Comparison of ENCODE assay signal across 1 cellular context in the genomic region with DNA sequence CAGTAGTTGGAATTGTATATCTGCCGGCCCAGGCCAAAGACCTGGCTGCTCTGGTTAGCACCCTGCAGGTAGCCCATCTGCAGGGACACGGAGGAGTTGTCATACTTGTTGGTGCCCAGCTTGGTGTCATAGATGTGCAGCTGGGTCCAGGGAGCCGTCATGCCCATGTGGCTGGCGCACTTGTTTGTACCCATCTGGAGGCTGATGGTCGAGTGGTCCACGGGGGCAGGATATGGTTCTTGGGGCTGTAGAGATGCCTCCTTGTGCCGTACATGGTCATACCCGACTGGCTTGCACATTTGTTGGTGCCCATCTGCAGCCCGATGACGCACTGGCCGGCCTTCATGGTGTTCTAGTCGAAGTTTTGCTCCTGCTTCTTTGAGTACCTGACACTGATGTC.
TF ChIP-seq lines count a peak whose summit lies in the region.

No MANE protein-coding gene starts in this region.

TF ChIP-seq in H1, 55 proteins besides CTCF, POLR2A, EP300 and RAD21:
- peak; percentile 37; the same call in 1 of the 2 replicates for TF ChIP-seq POLR2AphosphoS5 (IDR thresholded peaks at IDR 0.05; ENCODE audit: low read depth, low read length)
- TF ChIP-seq, protein P1, sequence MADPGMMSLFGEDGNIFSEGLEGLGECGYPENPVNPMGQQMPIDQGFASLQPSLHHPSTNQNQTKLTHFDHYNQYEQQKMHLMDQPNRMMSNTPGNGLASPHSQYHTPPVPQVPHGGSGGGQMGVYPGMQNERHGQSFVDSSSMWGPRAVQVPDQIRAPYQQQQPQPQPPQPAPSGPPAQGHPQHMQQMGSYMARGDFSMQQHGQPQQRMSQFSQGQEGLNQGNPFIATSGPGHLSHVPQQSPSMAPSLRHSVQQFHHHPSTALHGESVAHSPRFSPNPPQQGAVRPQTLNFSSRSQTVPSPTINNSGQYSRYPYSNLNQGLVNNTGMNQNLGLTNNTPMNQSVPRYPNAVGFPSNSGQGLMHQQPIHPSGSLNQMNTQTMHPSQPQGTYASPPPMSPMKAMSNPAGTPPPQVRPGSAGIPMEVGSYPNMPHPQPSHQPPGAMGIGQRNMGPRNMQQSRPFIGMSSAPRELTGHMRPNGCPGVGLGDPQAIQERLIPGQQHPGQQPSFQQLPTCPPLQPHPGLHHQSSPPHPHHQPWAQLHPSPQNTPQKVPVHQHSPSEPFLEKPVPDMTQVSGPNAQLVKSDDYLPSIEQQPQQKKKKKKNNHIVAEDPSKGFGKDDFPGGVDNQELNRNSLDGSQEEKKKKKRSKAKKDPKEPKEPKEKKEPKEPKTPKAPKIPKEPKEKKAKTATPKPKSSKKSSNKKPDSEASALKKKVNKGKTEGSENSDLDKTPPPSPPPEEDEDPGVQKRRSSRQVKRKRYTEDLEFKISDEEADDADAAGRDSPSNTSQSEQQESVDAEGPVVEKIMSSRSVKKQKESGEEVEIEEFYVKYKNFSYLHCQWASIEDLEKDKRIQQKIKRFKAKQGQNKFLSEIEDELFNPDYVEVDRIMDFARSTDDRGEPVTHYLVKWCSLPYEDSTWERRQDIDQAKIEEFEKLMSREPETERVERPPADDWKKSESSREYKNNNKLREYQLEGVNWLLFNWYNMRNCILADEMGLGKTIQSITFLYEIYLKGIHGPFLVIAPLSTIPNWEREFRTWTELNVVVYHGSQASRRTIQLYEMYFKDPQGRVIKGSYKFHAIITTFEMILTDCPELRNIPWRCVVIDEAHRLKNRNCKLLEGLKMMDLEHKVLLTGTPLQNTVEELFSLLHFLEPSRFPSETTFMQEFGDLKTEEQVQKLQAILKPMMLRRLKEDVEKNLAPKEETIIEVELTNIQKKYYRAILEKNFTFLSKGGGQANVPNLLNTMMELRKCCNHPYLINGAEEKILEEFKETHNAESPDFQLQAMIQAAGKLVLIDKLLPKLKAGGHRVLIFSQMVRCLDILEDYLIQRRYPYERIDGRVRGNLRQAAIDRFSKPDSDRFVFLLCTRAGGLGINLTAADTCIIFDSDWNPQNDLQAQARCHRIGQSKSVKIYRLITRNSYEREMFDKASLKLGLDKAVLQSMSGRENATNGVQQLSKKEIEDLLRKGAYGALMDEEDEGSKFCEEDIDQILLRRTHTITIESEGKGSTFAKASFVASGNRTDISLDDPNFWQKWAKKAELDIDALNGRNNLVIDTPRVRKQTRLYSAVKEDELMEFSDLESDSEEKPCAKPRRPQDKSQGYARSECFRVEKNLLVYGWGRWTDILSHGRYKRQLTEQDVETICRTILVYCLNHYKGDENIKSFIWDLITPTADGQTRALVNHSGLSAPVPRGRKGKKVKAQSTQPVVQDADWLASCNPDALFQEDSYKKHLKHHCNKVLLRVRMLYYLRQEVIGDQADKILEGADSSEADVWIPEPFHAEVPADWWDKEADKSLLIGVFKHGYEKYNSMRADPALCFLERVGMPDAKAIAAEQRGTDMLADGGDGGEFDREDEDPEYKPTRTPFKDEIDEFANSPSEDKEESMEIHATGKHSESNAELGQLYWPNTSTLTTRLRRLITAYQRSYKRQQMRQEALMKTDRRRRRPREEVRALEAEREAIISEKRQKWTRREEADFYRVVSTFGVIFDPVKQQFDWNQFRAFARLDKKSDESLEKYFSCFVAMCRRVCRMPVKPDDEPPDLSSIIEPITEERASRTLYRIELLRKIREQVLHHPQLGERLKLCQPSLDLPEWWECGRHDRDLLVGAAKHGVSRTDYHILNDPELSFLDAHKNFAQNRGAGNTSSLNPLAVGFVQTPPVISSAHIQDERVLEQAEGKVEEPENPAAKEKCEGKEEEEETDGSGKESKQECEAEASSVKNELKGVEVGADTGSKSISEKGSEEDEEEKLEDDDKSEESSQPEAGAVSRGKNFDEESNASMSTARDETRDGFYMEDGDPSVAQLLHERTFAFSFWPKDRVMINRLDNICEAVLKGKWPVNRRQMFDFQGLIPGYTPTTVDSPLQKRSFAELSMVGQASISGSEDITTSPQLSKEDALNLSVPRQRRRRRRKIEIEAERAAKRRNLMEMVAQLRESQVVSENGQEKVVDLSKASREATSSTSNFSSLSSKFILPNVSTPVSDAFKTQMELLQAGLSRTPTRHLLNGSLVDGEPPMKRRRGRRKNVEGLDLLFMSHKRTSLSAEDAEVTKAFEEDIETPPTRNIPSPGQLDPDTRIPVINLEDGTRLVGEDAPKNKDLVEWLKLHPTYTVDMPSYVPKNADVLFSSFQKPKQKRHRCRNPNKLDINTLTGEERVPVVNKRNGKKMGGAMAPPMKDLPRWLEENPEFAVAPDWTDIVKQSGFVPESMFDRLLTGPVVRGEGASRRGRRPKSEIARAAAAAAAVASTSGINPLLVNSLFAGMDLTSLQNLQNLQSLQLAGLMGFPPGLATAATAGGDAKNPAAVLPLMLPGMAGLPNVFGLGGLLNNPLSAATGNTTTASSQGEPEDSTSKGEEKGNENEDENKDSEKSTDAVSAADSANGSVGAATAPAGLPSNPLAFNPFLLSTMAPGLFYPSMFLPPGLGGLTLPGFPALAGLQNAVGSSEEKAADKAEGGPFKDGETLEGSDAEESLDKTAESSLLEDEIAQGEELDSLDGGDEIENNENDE (IDR thresholded peaks at IDR 0.05; ENCODE audit: insufficient replicate concordance, low read length), result no peak
